In the genomic region with DNA sequence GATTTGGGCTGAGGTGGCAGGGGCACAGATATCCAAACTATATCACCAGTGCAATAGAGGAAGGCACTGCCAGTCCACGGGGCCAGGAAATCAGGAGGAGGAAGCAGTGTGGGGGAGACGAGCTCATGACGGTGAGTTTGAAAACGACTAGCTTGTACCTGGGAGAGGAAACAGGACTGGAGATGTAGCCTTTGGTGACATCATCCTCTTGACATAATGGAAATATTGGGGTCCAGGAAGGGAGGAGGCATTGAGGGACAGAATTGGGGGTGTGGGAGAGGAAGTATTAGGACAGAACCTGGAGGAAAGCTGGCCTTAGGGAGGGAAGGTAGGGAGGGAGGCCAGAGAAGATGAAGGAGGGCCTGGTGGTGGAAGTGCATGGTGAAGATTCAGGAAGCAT, we compare ENCODE assay signal across 33 cellular contexts.
"Had no signal": no experiment of that assay in that cellular context is flagged by ENCODE, and none has a peak within 500 bp of the region (broad histone marks: within the 10 kb centered on the region; RNA-seq: fewer than 3 reads in every experiment).

No MANE protein-coding gene starts in this region.

- ATAC-seq: activated CD8-positive, alpha-beta memory T cell treated with anti-CD3 and anti-CD28 coated beads, Interleukin-2, amount 10 ng/mL, durations not matched to agents 7 days and 5 days; activated CD8-positive, alpha-beta T cell treated with anti-CD3 and anti-CD28 coated beads, Interleukin-2, amount 10 ng/mL, durations not matched to agents 7 days and 5 days; activated naive CD8-positive, alpha-beta T cell treated with anti-CD3 and anti-CD28 coated beads, Interleukin-2, amount 50 U/mL, for 24 hours had no signal

- H3K4me3 Mint-ChIP-seq: activated B cell treated with CpG ODN at 0.5 μM for 24 hours; activated CD4-positive, alpha-beta memory T cell treated with anti-CD3 and anti-CD28 coated beads, Interleukin-2, amount 10 ng/mL, durations not matched to agents 7 days and 5 days; activated CD4-positive, alpha-beta T cell treated with anti-CD3 and anti-CD28 coated beads, Interleukin-2, amount 10 ng/mL, durations not matched to agents 7 days and 5 days; activated CD8-positive, alpha-beta memory T cell treated with anti-CD3 and anti-CD28 coated beads, Interleukin-2, amount 10 ng/mL, durations not matched to agents 7 days and 5 days; activated CD8-positive, alpha-beta T cell treated with anti-CD3 and anti-CD28 coated beads, Interleukin-2, amount 10 ng/mL, durations not matched to agents 7 days and 5 days; activated naive CD4-positive, alpha-beta T cell treated with anti-CD3 and anti-CD28 coated beads, Interleukin-2, amount 10 ng/mL, durations not matched to agents 7 days and 5 days; activated naive CD4-positive, alpha-beta T cell treated with anti-CD3 and anti-CD28 coated beads, Interleukin-2, amount 50 U/mL, for 24 hours; activated naive CD8-positive, alpha-beta T cell; activated naive CD8-positive, alpha-beta T cell treated with anti-CD3 and anti-CD28 coated beads, Interleukin-2, amount 10 ng/mL, durations not matched to agents 7 days and 5 days; activated naive CD8-positive, alpha-beta T cell treated with anti-CD3 and anti-CD28 coated beads, Interleukin-2, amount 50 U/mL, for 24 hours; activated T-cell treated with anti-CD3 and anti-CD28 coated beads, Interleukin-2, amount 50 U/mL, for 24 hours; brain; T-helper 1 cell treated with Interleukin-12 subunit alpha and Interleukin-12 subunit beta and Interleukin-4 antibody, amounts not matched to agents 30 μg/mL and 1 μg/mL, for 36 hours; T-helper 2 cell treated with Interferon-gamma antibody and Interleukin-4, amounts not matched to agents 5 μg/mL and 100 μg/mL, for 36 hours had no signal

- H3K27me3 ChIP-seq: ascending aorta had no signal

- H3K9me3 Mint-ChIP-seq: activated B cell treated with CpG ODN at 0.5 μM for 24 hours; activated CD4-positive, alpha-beta memory T cell treated with anti-CD3 and anti-CD28 coated beads, Interleukin-2, amount 10 ng/mL, durations not matched to agents 7 days and 5 days; activated CD4-positive, alpha-beta T cell treated with anti-CD3 and anti-CD28 coated beads, Interleukin-2, amount 10 ng/mL, durations not matched to agents 7 days and 5 days; activated naive CD4-positive, alpha-beta T cell treated with anti-CD3 and anti-CD28 coated beads, Interleukin-2, amount 10 ng/mL, durations not matched to agents 7 days and 5 days; activated naive CD4-positive, alpha-beta T cell treated with anti-CD3 and anti-CD28 coated beads, Interleukin-2, amount 50 U/mL, for 24 hours; activated naive CD8-positive, alpha-beta T cell treated with anti-CD3 and anti-CD28 coated beads, Interleukin-2, amount 10 ng/mL, durations not matched to agents 7 days and 5 days; activated naive CD8-positive, alpha-beta T cell treated with anti-CD3 and anti-CD28 coated beads, Interleukin-2, amount 50 U/mL, for 24 hours; activated T-cell treated with anti-CD3 and anti-CD28 coated beads, Interleukin-2, amount 50 U/mL, for 24 hours; activated T-helper 2 cell treated with anti-CD3 and anti-CD28 coated beads, Interferon-gamma antibody, Interleukin-2, Interleukin-4, amounts not matched to agents 10 μg/mL and 5 μg/mL and 100 μg/mL, durations not matched to agents 14 hours and 24 hours and 36 hours; T-helper 1 cell treated with Interleukin-12 subunit alpha and Interleukin-12 subunit beta and Interleukin-4 antibody, amounts not matched to agents 30 μg/mL and 1 μg/mL, for 36 hours; T-helper 2 cell treated with Interferon-gamma antibody and Interleukin-4, amounts not matched to agents 5 μg/mL and 100 μg/mL, for 36 hours had no signal

- H3K36me3 ChIP-seq: ascending aorta had no signal

- H3K4me1 ChIP-seq: ascending aorta had no signal

- DNase-seq: activated B cell treated with CpG ODN at 0.5 μM for 24 hours; activated CD4-positive, alpha-beta memory T cell treated with anti-CD3 and anti-CD28 coated beads, Interleukin-2, amount 10 ng/mL, durations not matched to agents 7 days and 5 days; activated CD4-positive, alpha-beta T cell treated with anti-CD3 and anti-CD28 coated beads for 4 hours; activated CD4-positive, alpha-beta T cell treated with anti-CD3 and anti-CD28 coated beads, Interleukin-2, amount 10 ng/mL, durations not matched to agents 7 days and 5 days; activated CD4-positive, alpha-beta T cell treated with anti-CD3 and anti-CD28 coated beads, Interleukin-2, amount 50 U/mL, for 48 hours; activated CD4-positive, CD25-positive, alpha-beta regulatory T cell treated with anti-CD3 and anti-CD28 coated beads, Interleukin-2, amount 50 U/mL, for 72 hours; activated CD8-positive, alpha-beta memory T cell treated with anti-CD3 and anti-CD28 coated beads for 24 hours; activated CD8-positive, alpha-beta memory T cell treated with anti-CD3 and anti-CD28 coated beads, Interleukin-2, amount 10 ng/mL, durations not matched to agents 7 days and 5 days; activated CD8-positive, alpha-beta memory T cell treated with anti-CD3 and anti-CD28 coated beads, Interleukin-2, amount 50 U/mL, for 48 hours; activated CD8-positive, alpha-beta T cell treated with anti-CD3 and anti-CD28 coated beads, Interleukin-2, amount 10 ng/mL, durations not matched to agents 7 days and 5 days; activated effector memory CD4-positive, alpha-beta T cell treated with Interleukin-2 at 50 U/mL for 16 hours; activated gamma-delta T cell; activated naive CD4-positive, alpha-beta T cell treated with anti-CD3 and anti-CD28 coated beads, Interleukin-2, amount 10 ng/mL, durations not matched to agents 7 days and 5 days; activated naive CD4-positive, alpha-beta T cell treated with Interleukin-2 at 50 U/mL for 16 hours; activated naive CD8-positive, alpha-beta T cell treated with anti-CD3 and anti-CD28 coated beads, Interleukin-2, amount 10 ng/mL, durations not matched to agents 7 days and 5 days; activated naive CD8-positive, alpha-beta T cell treated with anti-CD3 and anti-CD28 coated beads, Interleukin-2, amount 50 U/mL, for 24 hours; activated T-cell treated with anti-CD3 and anti-CD28 coated beads, Interleukin-2, amount 50 U/mL, for 24 hours; activated T-cell treated with anti-CD3 and anti-CD28 coated beads, Interleukin-2, amount 50 U/mL, for 48 hours; amygdala; anterior cingulate cortex; central memory CD4-positive, alpha-beta T cell; T-helper 1 cell; T-helper 2 cell; T-helper 9 cell had no signal

- H3K27ac ChIP-seq: ascending aorta, VCaP had no signal

- H3K36me3 Mint-ChIP-seq: activated CD8-positive, alpha-beta memory T cell treated with anti-CD3 and anti-CD28 coated beads, Interleukin-2, amount 10 ng/mL, durations not matched to agents 7 days and 5 days; activated naive CD4-positive, alpha-beta T cell treated with anti-CD3 and anti-CD28 coated beads, Interleukin-2, amount 10 ng/mL, durations not matched to agents 7 days and 5 days; activated naive CD4-positive, alpha-beta T cell treated with anti-CD3 and anti-CD28 coated beads, Interleukin-2, amount 50 U/mL, for 24 hours; activated naive CD8-positive, alpha-beta T cell; activated naive CD8-positive, alpha-beta T cell treated with anti-CD3 and anti-CD28 coated beads, Interleukin-2, amount 10 ng/mL, durations not matched to agents 7 days and 5 days; brain had no signal

- H3K4me1 Mint-ChIP-seq: activated B cell treated with CpG ODN at 0.5 μM for 24 hours; activated CD8-positive, alpha-beta memory T cell treated with anti-CD3 and anti-CD28 coated beads, Interleukin-2, amount 10 ng/mL, durations not matched to agents 7 days and 5 days had no signal

- H3K9me3 ChIP-seq: ascending aorta had no signal

- H3K27ac Mint-ChIP-seq: activated B cell treated with CpG ODN at 0.5 μM for 24 hours; activated CD4-positive, alpha-beta memory T cell treated with anti-CD3 and anti-CD28 coated beads, Interleukin-2, amount 10 ng/mL, durations not matched to agents 7 days and 5 days; activated CD4-positive, alpha-beta T cell treated with anti-CD3 and anti-CD28 coated beads, Interleukin-2, amount 10 ng/mL, durations not matched to agents 7 days and 5 days; activated CD8-positive, alpha-beta memory T cell treated with anti-CD3 and anti-CD28 coated beads, Interleukin-2, amount 10 ng/mL, durations not matched to agents 7 days and 5 days; activated CD8-positive, alpha-beta T cell treated with anti-CD3 and anti-CD28 coated beads, Interleukin-2, amount 10 ng/mL, durations not matched to agents 7 days and 5 days; activated naive CD4-positive, alpha-beta T cell treated with anti-CD3 and anti-CD28 coated beads, Interleukin-2, amount 10 ng/mL, durations not matched to agents 7 days and 5 days; activated naive CD8-positive, alpha-beta T cell; activated naive CD8-positive, alpha-beta T cell treated with anti-CD3 and anti-CD28 coated beads, Interleukin-2, amount 10 ng/mL, durations not matched to agents 7 days and 5 days; activated naive CD8-positive, alpha-beta T cell treated with anti-CD3 and anti-CD28 coated beads, Interleukin-2, amount 50 U/mL, for 24 hours; activated T-cell treated with anti-CD3 and anti-CD28 coated beads, Interleukin-2, amount 50 U/mL, for 24 hours; activated T-helper 2 cell treated with anti-CD3 and anti-CD28 coated beads, Interferon-gamma antibody, Interleukin-2, Interleukin-4, amounts not matched to agents 10 μg/mL and 5 μg/mL and 100 μg/mL, durations not matched to agents 14 hours and 24 hours and 36 hours; T-helper 1 cell treated with Interleukin-12 subunit alpha and Interleukin-12 subunit beta and Interleukin-4 antibody, amounts not matched to agents 30 μg/mL and 1 μg/mL, for 36 hours; T-helper 2 cell treated with Interferon-gamma antibody and Interleukin-4, amounts not matched to agents 5 μg/mL and 100 μg/mL, for 36 hours had no signal

- H3K4me3 ChIP-seq: ascending aorta had no signal

- FAIRE-seq: TTC549 had no signal
